In the genomic region with DNA sequence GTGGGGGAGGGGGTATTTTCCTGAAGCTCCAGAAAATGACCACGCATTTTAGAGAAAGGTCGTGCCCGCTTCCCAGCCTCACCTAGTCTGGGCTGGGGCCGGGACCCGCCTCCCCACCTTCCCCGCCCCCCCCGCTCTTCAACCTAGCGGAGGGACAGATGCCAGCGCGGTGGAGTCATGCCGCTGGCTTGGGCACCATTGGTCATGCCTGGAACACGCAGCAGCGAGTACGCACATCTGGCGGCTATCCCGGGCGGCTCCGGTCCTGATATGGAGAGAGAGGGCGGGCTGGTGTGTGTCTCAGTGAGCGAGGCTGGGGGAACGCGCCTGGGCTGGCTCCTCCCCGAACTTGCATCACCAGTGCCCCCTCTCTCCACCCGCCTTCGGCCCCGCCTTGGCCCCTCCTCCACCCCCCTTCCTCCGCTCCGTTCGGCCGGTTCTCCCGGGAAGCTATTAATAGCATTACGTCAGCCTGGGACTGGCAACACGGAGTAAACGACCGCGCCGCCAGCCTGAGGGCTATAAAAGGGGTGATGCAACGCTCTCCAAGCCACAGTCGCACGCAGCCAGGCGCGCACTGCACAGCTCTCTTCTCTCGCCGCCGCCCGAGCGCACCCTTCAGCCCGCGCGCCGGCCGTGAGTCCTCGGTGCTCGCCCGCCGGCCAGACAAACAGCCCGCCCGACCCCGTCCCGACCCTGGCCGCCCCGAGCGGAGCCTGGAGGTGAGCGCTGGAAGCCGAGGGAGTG, we compare ENCODE assay signal across 8 cellular contexts. TPM values are rescaled to one million over a fixed set of nuclear protein-coding genes. Genes with fewer than 3 reads are reported as not detected.
DNase-seq lines count a peak whose midpoint lies in the region; ATAC-seq, FAIRE-seq and TF ChIP-seq lines count a peak whose summit lies in the region.

A gene with protein sequence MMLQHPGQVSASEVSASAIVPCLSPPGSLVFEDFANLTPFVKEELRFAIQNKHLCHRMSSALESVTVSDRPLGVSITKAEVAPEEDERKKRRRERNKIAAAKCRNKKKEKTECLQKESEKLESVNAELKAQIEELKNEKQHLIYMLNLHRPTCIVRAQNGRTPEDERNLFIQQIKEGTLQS (plus strand): TSS at position 553 of the 747 bp plus-strand sequence. CDS start 6,261 bp downstream, outside the sequence.

- H3K27ac ChIP-seq in kidney (ENCODE audit: low read depth in 2 of 2, low read length in 2 of 2): peak within 1 kb of the TSS; percentile 95 to 99

- peaks cover 15 to 19% of the 10 kb centered on the region in 2 donors for H3K4me1 ChIP-seq in kidney (ENCODE audit: control insufficient read depth in 1 of 2, insufficient read depth in 1 of 2, low read depth in 1 of 2, low read length in 2 of 2)

- intact Hi-C loops in kidney (cut with DNase I): no loop called here

- no peaks in the 10 kb centered on the region for H3K9me3 ChIP-seq in kidney (ENCODE audit: control insufficient read depth in 1 of 2, low read length in 2 of 2)

- peak; percentile 23 for FAIRE-seq in kidney (lab: Jason Lieb, UNC)

- H3K4me3 ChIP-seq in kidney (ENCODE audit: low read length in 2 of 2): peak within 1 kb of the TSS; percentile 80 to 86

- ATAC-seq in GM19043 (IDR thresholded peaks at IDR 0.05; ENCODE audit: low read depth, unreplicated experiment) (peak; percentile 66), HG03354 (IDR thresholded peaks at IDR 0.05; ENCODE audit: poor library complexity, severe bottlenecking, unreplicated experiment) (peak; percentile 69)

- DNase-seq in AML-193 (lab: John Stamatoyannopoulos, UW) (peak; percentile 87 to 89), NCI-H446 (lab: John Stamatoyannopoulos, UW) (peak; percentile 98 to 99), cerebellar cortex (ENCODE audit: low spot score) (peak; percentile 94), kidney (peak; percentile 100)
- DNase-seq in activated CD4-positive, CD25-positive, alpha-beta regulatory T cell treated with anti-CD3 and anti-CD28 coated beads, Interleukin-2, amount 50 U/mL, for 72 hours: peak; percentile 81
- peak; percentile 60 to 79 for DNase-seq in stimulated activated CD4-positive, alpha-beta T cell treated with anti-CD3 and anti-CD28 coated beads, Interleukin-15, amount 100 ng/mL, for 1 hour (ENCODE audit: low read depth in 1 of 2, low spot score in 1 of 2)

- no peak for TF ChIP-seq CTCF in kidney (IDR thresholded peaks at IDR 0.05; ENCODE audit: borderline replicate concordance, extremely low read depth, insufficient read depth)

- no peaks in the 10 kb centered on the region for H3K36me3 ChIP-seq in kidney (ENCODE audit: control insufficient read depth in 1 of 2, insufficient read depth in 2 of 2, low read length in 2 of 2)

- H3K9ac ChIP-seq in kidney (ENCODE audit: low read length in 2 of 2): peak within 1 kb of the TSS; percentile 83 to 95

RNA-seq across cellular contexts. Expression of the gene that starts here (rescaled TPM):
- total RNA-seq in kidney: 12.8 TPM
- polyA plus RNA-seq in kidney (ENCODE audit: insufficient read depth, low read depth, low replicate concordance): 14.6 TPM

Comparison
In these comparisons a context has a peak if more than half of its experiments do, and no peak if none do; other contexts are left out.
1. Peak in every context shown above with its lines: DNase-seq, ATAC-seq, H3K4me3 ChIP-seq and H3K27ac ChIP-seq.